1 cellular context compared by ENCODE assay signal in genomic region chr4:146514651-146515379, GRCh38.
TF ChIP-seq lines count a peak whose summit lies in the region.

No MANE protein-coding gene starts in this region.

TF ChIP-seq in GM12878, 131 proteins besides CTCF, POLR2A, EP300 and RAD21:
- TF ChIP-seq ZNF687 (IDR thresholded peaks at IDR 0.05) (no peak), IRF5 (IDR thresholded peaks at IDR 0.05; ENCODE audit: borderline replicate concordance) (no peak), CUX1 (IDR thresholded peaks at IDR 0.05; ENCODE audit: insufficient replicate concordance, low read depth, low read length) (no peak), ZNF592 (IDR thresholded peaks at IDR 0.05) (no peak), SMAD5 (IDR thresholded peaks at IDR 0.05; ENCODE audit: low read depth) (no peak), SREBF2 (IDR thresholded peaks at IDR 0.05; ENCODE audit: low read length) (no peak), BCL3 (IDR thresholded peaks at IDR 0.05; ENCODE audit: borderline replicate concordance, insufficient read depth, low read depth, low read length, poor library complexity, severe bottlenecking) (no peak), HSF1 (IDR thresholded peaks at IDR 0.05; ENCODE audit: low read depth, low read length) (no peak), SPI1 (IDR thresholded peaks at IDR 0.05; ENCODE audit: borderline replicate concordance, insufficient read depth, low read depth, low read length) (no peak)
